Comparison of ENCODE assay signal across 20 cellular contexts in the genomic region with DNA sequence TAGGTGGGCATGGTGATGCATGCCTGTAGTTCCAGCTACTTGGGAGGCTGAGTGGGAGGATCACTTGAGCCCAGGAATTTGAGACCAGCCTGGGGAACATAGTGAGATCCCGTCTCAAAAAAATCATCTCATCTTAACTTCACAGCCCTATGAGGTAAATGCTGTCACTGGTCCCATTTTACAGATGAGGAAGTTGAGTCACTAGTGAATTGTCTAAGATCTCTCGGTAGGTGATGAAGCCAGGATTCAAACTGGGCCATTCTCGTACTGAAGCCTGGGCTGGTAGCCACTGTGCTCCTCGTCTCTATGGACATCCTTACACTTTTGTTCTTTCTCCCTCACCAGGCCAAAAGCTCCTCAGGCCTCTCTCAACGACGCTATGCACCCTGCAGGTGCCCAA. TPM values are rescaled to one million over a fixed set of nuclear protein-coding genes. Genes with fewer than 3 reads are reported as not detected.
DNase-seq lines count a peak whose midpoint lies in the region; ATAC-seq and TF ChIP-seq lines count a peak whose summit lies in the region.
"Had no signal": no experiment of that assay in that cellular context is flagged by ENCODE, and none has a peak within 500 bp of the region (broad histone marks: within the 10 kb centered on the region; RNA-seq: fewer than 3 reads in every experiment).

No MANE protein-coding gene starts in this region.

- no peak overlapping the region for H3K27ac ChIP-seq in HEK293 (ENCODE audit: extremely low read depth, low read depth, low read length)
- no peak overlapping the region for H3K27ac ChIP-seq in OCI-LY1 (ENCODE audit: low read depth, low read length, poor library complexity, severe bottlenecking)
- no peak overlapping the region for H3K27ac ChIP-seq in iPS DF 6.9 (ENCODE audit: low read length)
- H3K27ac ChIP-seq in smooth muscle cell (ENCODE audit: low read depth), result no peak overlapping the region
- no peak overlapping the region for H3K27ac ChIP-seq in right atrium auricular region
- H3K27ac ChIP-seq: BLaER1 treated with 17β-estradiol and CSF1 and Interleukin-3, amounts not matched to agents 10 nM and 100 nM; breast epithelium; GM23248; transverse colon had no signal

- TF ChIP-seq CTCF in HEK293 (tag by site-specific recombination; IDR thresholded peaks at IDR 0.05) (no peak), OCI-LY1 (IDR thresholded peaks at IDR 0.05; ENCODE audit: low read length) (no peak), smooth muscle cell (IDR thresholded peaks at IDR 0.05; ENCODE audit: borderline replicate concordance, insufficient read depth, poor library complexity, severe bottlenecking) (no peak), right atrium auricular region (IDR thresholded peaks at IDR 0.05) (no peak)

- 0 out of 2 replicates have a peak, but pooled peaks cover 8% of the 10 kb centered on the region for H3K79me2 ChIP-seq in OCI-LY1 (ENCODE audit: insufficient read depth, low read length)
- H3K79me2 ChIP-seq in smooth muscle cell (ENCODE audit: low read depth), result no peaks in the 10 kb centered on the region

- H3K27me3 ChIP-seq in OCI-LY1 (ENCODE audit: insufficient read depth, low read length), result no peaks in the 10 kb centered on the region
- H3K27me3 ChIP-seq in iPS DF 6.9 (ENCODE audit: control insufficient read depth, insufficient read depth, low read length), result peaks cover 7% of the 10 kb centered on the region; the same call in 1 of the 2 replicates
- H3K27me3 ChIP-seq in smooth muscle cell (ENCODE audit: low read depth), result peaks cover 79% of the 10 kb centered on the region
- H3K27me3 ChIP-seq in right atrium auricular region, result no peaks in the 10 kb centered on the region

- no peaks in the 10 kb centered on the region for H4K20me1 ChIP-seq in OCI-LY1 (ENCODE audit: insufficient read depth, low read length)
- H4K20me1 ChIP-seq in smooth muscle cell (ENCODE audit: low read depth), result no peaks in the 10 kb centered on the region

- H3K4me3 ChIP-seq in HEK293 (ENCODE audit: low read depth, low read length) (no peak overlapping the region), OCI-LY1 (ENCODE audit: low read depth, low read length, poor library complexity, severe bottlenecking) (no peak overlapping the region), iPS DF 6.9 (ENCODE audit: low read length) (peak overlapping the region; percentile 17; the same call in 1 of the 2 replicates), smooth muscle cell (no peak overlapping the region), right atrium auricular region (peak overlapping the region in 1 of 2 donors; percentile 11)
- H3K4me3 ChIP-seq: BLaER1 treated with 17β-estradiol and CSF1 and Interleukin-3, amounts not matched to agents 10 nM and 100 nM; breast epithelium; GM23248; transverse colon had no signal

- DNase-seq in iPS DF 6.9 (ENCODE audit: low read depth, low spot score), result no peak
- no peak for DNase-seq in smooth muscle cell (lab: John Stamatoyannopoulos, UW; ENCODE audit: unreplicated experiment)
- DNase-seq in right atrium auricular region (ENCODE audit: low spot score), result no peak
- DNase-seq in NCI-H2081 (lab: John Stamatoyannopoulos, UW), result no peak
- DNase-seq: activated CD4-positive, alpha-beta T cell treated with anti-CD3 and anti-CD28 coated beads, Interleukin-2, amount 50 U/mL, for 1 hour; activated CD4-positive, CD25-positive, alpha-beta regulatory T cell; activated effector memory CD4-positive, alpha-beta T cell treated with anti-CD3 and anti-CD28 coated beads, Interleukin-2, amount 50 U/mL, for 16 hours; activated T-cell treated with anti-CD3 and anti-CD28 coated beads, Interleukin-2, amount 50 U/mL, for 1 hour; NCI-H1436 treated with DMSO at 0.1 percent for 48 hours; NCI-H2171; stimulated activated CD4-positive, alpha-beta T cell treated with anti-CD3 and anti-CD28 coated beads, Interleukin-4, amount 100 ng/mL, for 4 hours; transverse colon had no signal

- H3K4me2 ChIP-seq in OCI-LY1 (ENCODE audit: low read length) (peak overlapping the region; percentile 48; the same call in 1 of the 2 replicates), smooth muscle cell (peak overlapping the region; percentile 61)
- H3K4me2 ChIP-seq: BLaER1 treated with 17β-estradiol and CSF1 and Interleukin-3, amounts not matched to agents 10 nM and 100 nM had no signal

- H3K9ac ChIP-seq in OCI-LY1 (ENCODE audit: low read length) (no peak overlapping the region; the same call in 1 of the 2 replicates), smooth muscle cell (ENCODE audit: low read depth) (no peak overlapping the region)
- H3K9ac ChIP-seq: BLaER1 treated with 17β-estradiol and CSF1 and Interleukin-3, amounts not matched to agents 10 nM and 100 nM; GM23248 had no signal

- no peak for ATAC-seq in HG03565 (IDR thresholded peaks at IDR 0.05; ENCODE audit: unreplicated experiment)

- H3K4me1 ChIP-seq in HEK293 (ENCODE audit: control insufficient read depth, insufficient read depth, low read length), result no peaks in the 10 kb centered on the region
- H3K4me1 ChIP-seq in OCI-LY1 (ENCODE audit: insufficient read depth, low read length, severe bottlenecking), result peaks cover 26% of the 10 kb centered on the region
- no peaks in the 10 kb centered on the region; the same call in 1 of the 2 replicates for H3K4me1 ChIP-seq in iPS DF 6.9 (ENCODE audit: control insufficient read depth, insufficient read depth, low read length)
- no peaks in the 10 kb centered on the region for H3K4me1 ChIP-seq in smooth muscle cell (ENCODE audit: low read depth)
- H3K4me1 ChIP-seq in right atrium auricular region, result no peaks in the 10 kb centered on the region
- H3K4me1 ChIP-seq: BLaER1 treated with 17β-estradiol and CSF1 and Interleukin-3, amounts not matched to agents 10 nM and 100 nM; breast epithelium had no signal

- CTCF ChIA-PET in HEK293 (lab: Yijun Ruan, JAX), result interaction anchor here (1.4 kb wide), 1 partner anchor 107 kb away, joined by 3 read pairs; no protein-coding TSS in a partner anchor

- POLR2A ChIA-PET in HEK293 (lab: Yijun Ruan, JAX), result no interaction called here

- H3K36me3 ChIP-seq in HEK293 (ENCODE audit: control insufficient read depth in 2 of 2, insufficient read depth in 1 of 2, low read length in 2 of 2) (no peaks in the 10 kb centered on the region), OCI-LY1 (ENCODE audit: insufficient read depth, low read length) (no peaks in the 10 kb centered on the region), iPS DF 6.9 (ENCODE audit: control insufficient read depth, insufficient read depth, low read length) (no peaks in the 10 kb centered on the region), smooth muscle cell (ENCODE audit: low read depth) (no peaks in the 10 kb centered on the region), right atrium auricular region (no peaks in the 10 kb centered on the region)
- H3K36me3 ChIP-seq: BLaER1 treated with 17β-estradiol and CSF1 and Interleukin-3, amounts not matched to agents 10 nM and 100 nM; breast epithelium; transverse colon had no signal

- H3K9me3 ChIP-seq in HEK293 (ENCODE audit: control insufficient read depth, insufficient read depth, low read depth, low read length) (no peaks in the 10 kb centered on the region), OCI-LY1 (ENCODE audit: low read length) (no peaks in the 10 kb centered on the region), iPS DF 6.9 (ENCODE audit: control insufficient read depth, insufficient read depth, low read length) (no peaks in the 10 kb centered on the region), smooth muscle cell (replicated peaks; ENCODE audit: low read depth) (no peaks in the 10 kb centered on the region), right atrium auricular region (no peaks in the 10 kb centered on the region)
- H3K9me3 ChIP-seq: BLaER1 treated with 17β-estradiol and CSF1 and Interleukin-3, amounts not matched to agents 10 nM and 100 nM; breast epithelium; transverse colon had no signal

- no peak overlapping the region for H2AFZ ChIP-seq in OCI-LY1 (ENCODE audit: low read length)
- H2AFZ ChIP-seq in smooth muscle cell (ENCODE audit: low read depth), result no peak overlapping the region
- H2AFZ ChIP-seq: GM23248 had no signal

- H3F3A ChIP-seq in OCI-LY1 (ENCODE audit: insufficient read depth, low read length), result no peaks in the 10 kb centered on the region
- H3F3A ChIP-seq in smooth muscle cell (ENCODE audit: low read depth), result no peaks in the 10 kb centered on the region

- WGBS in iPS DF 6.9 (ENCODE audit: insufficient coverage, insufficient read length), result no CpG with 5 or more reads among the region's 6 CpGs
- WGBS in smooth muscle cell (ENCODE audit: low lambda C conversion rate), result 46% methylated on average over 6 of the region's 6 CpGs

- no peaks in the 10 kb centered on the region for H3K9me2 ChIP-seq in OCI-LY1 (ENCODE audit: low read depth, low read length)

TF ChIP-seq in HEK293, 187 proteins besides CTCF, POLR2A, EP300 and RAD21:
- TF ChIP-seq ZNF112 (tag by site-specific recombination; IDR thresholded peaks at IDR 0.05) (no peak), SP7 (tag by site-specific recombination; IDR thresholded peaks at IDR 0.05) (0 out of 2 replicates have a peak, but pooled peaks have one; percentile 2)

RNA-seq across cellular contexts. Expression of a gene that starts 6.4 kb away (rescaled TPM):
- total RNA-seq in smooth muscle cell (0.09 TPM in 1 of 2 replicates, not detected in the other), right atrium auricular region (not detected)
- 0.15 TPM in 1 of 2 replicates, not detected in the other for polyA plus RNA-seq in smooth muscle cell
- total RNA-seq: chondrocyte, GM23248, osteocyte had no signal
- polyA plus RNA-seq: GM23248 had no signal
